In genomic region chr18:70982292-70982691, GRCh38 we compare ENCODE assay signal across 14 cellular contexts.
DNase-seq lines count a peak whose midpoint lies in the region; ATAC-seq and TF ChIP-seq lines count a peak whose summit lies in the region.
"Had no signal": no experiment of that assay in that cellular context is flagged by ENCODE, and none has a peak within 500 bp of the region (broad histone marks: within the 10 kb centered on the region; RNA-seq: fewer than 3 reads in every experiment).

No MANE protein-coding gene starts in this region.

- no peaks in the 10 kb centered on the region for H3K27me3 Mint-ChIP-seq in CD8-positive, alpha-beta T cell (ENCODE audit: low read depth)
- H3K27me3 Mint-ChIP-seq: B cell; CD4-positive, CD25-positive, alpha-beta regulatory T cell had no signal

- H3K36me3 Mint-ChIP-seq in CD8-positive, alpha-beta T cell: no peaks in the 10 kb centered on the region
- H3K36me3 Mint-ChIP-seq: CD4-positive, CD25-positive, alpha-beta regulatory T cell had no signal

- H3K4me3 Mint-ChIP-seq in CD8-positive, alpha-beta T cell: no peak overlapping the region
- H3K4me3 Mint-ChIP-seq: B cell; CD4-positive, CD25-positive, alpha-beta regulatory T cell had no signal

- H3K27ac ChIP-seq in PC-9: no peak overlapping the region
- H3K27ac ChIP-seq in CD8-positive, alpha-beta T cell (ENCODE audit: low read depth, low read length): no peak overlapping the region
- H3K27ac ChIP-seq: GM23248 had no signal

- intact Hi-C loops in PC-9 (cut with micrococcal nuclease; ENCODE audit: unreplicated experiment): no loop called here
- intact Hi-C loops in CD8-positive, alpha-beta T cell (cut with DNase I, micrococcal nuclease): no loop called here

- H3K4me1 ChIP-seq in PC-9 (replicated peaks; ENCODE audit: insufficient read depth): no peaks in the 10 kb centered on the region
- H3K4me1 ChIP-seq in CD8-positive, alpha-beta T cell (ENCODE audit: insufficient read depth, low read length): no peaks in the 10 kb centered on the region
- H3K4me1 ChIP-seq: Caco-2 had no signal

- no peaks in the 10 kb centered on the region for H3K79me2 ChIP-seq in PC-9 (ENCODE audit: low read depth)

- TF ChIP-seq CTCF in PC-9 (conservative IDR thresholded peaks at IDR 0.05) (no peak), GM10248 (IDR thresholded peaks at IDR 0.05; ENCODE audit: control extremely low read depth, extremely low read depth, low read depth, missing control alignments) (no peak)
- no peak for TF ChIP-seq CTCF in CD8-positive, alpha-beta T cell (IDR thresholded peaks at IDR 0.05)

- no peaks in the 10 kb centered on the region for H3K4me1 Mint-ChIP-seq in CD8-positive, alpha-beta T cell (ENCODE audit: low read depth)
- H3K4me1 Mint-ChIP-seq: B cell; CD4-positive, CD25-positive, alpha-beta regulatory T cell had no signal

- H3K27me3 ChIP-seq in PC-9 (ENCODE audit: insufficient read depth, low read depth): no peaks in the 10 kb centered on the region
- no peaks in the 10 kb centered on the region for H3K27me3 ChIP-seq in CD8-positive, alpha-beta T cell (ENCODE audit: insufficient read depth, low read length)

- H3K9me3 ChIP-seq in PC-9 (ENCODE audit: insufficient read depth, low read depth): peaks cover 5% of the 10 kb centered on the region; the same call in 1 of the 2 replicates
- no peaks in the 10 kb centered on the region for H3K9me3 ChIP-seq in CD8-positive, alpha-beta T cell (ENCODE audit: low read length)
- H3K9me3 ChIP-seq: Caco-2 had no signal

- ATAC-seq in CD8-positive, alpha-beta T cell: no peak

- DNase-seq in NCI-H748 (lab: John Stamatoyannopoulos, UW; ENCODE audit: unreplicated experiment) (peak; percentile 25), NCI-H748 treated with DMSO at 0.1 percent for 48 hours (lab: John Stamatoyannopoulos, UW) (no peak), NCI-H146 treated with DMSO at 0.1 percent for 48 hours (lab: John Stamatoyannopoulos, UW; ENCODE audit: unreplicated experiment) (peak; percentile 44), PC-9 (no peak), GM10248 (ENCODE audit: extremely low spot score) (no peak)
- DNase-seq in stimulated activated CD4-positive, alpha-beta T cell treated with anti-CD3 and anti-CD28 coated beads, Interleukin-2, amount 100 ng/mL, for 24 hours: no peak
- DNase-seq in CD8-positive, alpha-beta T cell: no peak
- DNase-seq: 8988T; C1 segment of cervical spinal cord; Caco-2; CD4-positive, CD25-positive, alpha-beta regulatory T cell; GM23248; HCEC 1CT had no signal

- H3F3A ChIP-seq in PC-9 (ENCODE audit: insufficient read depth, low read depth): no peaks in the 10 kb centered on the region

- POLR2A ChIA-PET in PC-9 (lab: Charles Lee; ENCODE audit: unreplicated experiment) (no interaction called here), GM10248 (lab: Yijun Ruan, JAX) (no interaction called here)
- POLR2A ChIA-PET in CD8-positive, alpha-beta T cell (lab: Charles Lee): no interaction called here

- no peaks in the 10 kb centered on the region for H4K20me1 ChIP-seq in PC-9 (ENCODE audit: insufficient read depth)

- no TSS peak for BruUV-seq in PC-9 (replicated peaks; lab: Mats Ljungman, UMichigan)

- H3K9me3 Mint-ChIP-seq in CD8-positive, alpha-beta T cell: peaks cover 18% of the 10 kb centered on the region

- H3K27ac Mint-ChIP-seq in CD8-positive, alpha-beta T cell: no peak overlapping the region
- H3K27ac Mint-ChIP-seq: B cell; CD4-positive, CD25-positive, alpha-beta regulatory T cell had no signal

- no peak overlapping the region for H3K4me3 ChIP-seq in PC-9
- no peak overlapping the region for H3K4me3 ChIP-seq in CD8-positive, alpha-beta T cell (ENCODE audit: low read depth, low read length)
- H3K4me3 ChIP-seq: GM23248 had no signal

- 0 out of 2 replicates have a peak overlapping the region, but pooled peaks have one; percentile 48 for H2AFZ ChIP-seq in PC-9
- H2AFZ ChIP-seq: GM23248 had no signal

- 0 out of 2 replicates have a peak, but pooled peaks cover 4% of the 10 kb centered on the region for H3K9me2 ChIP-seq in PC-9 (ENCODE audit: insufficient read depth)

- H3K4me2 ChIP-seq in PC-9: no peak overlapping the region

- CTCF ChIA-PET in PC-9 (lab: Charles Lee) (no interaction called here), GM10248 (lab: Yijun Ruan, JAX) (no interaction called here)
- CTCF ChIA-PET in CD8-positive, alpha-beta T cell (lab: Charles Lee): no interaction called here

- no peaks in the 10 kb centered on the region for H3K36me3 ChIP-seq in PC-9 (ENCODE audit: low read depth)
- no peaks in the 10 kb centered on the region for H3K36me3 ChIP-seq in CD8-positive, alpha-beta T cell (ENCODE audit: insufficient read depth, low read length)

Comparison
In these comparisons a context has a peak if more than half of its experiments do, and no peak if none do; other contexts are left out.
1. DNase-seq: peak in NCI-H748 (single experiment) and NCI-H146 treated with DMSO at 0.1 percent for 48 hours (single experiment); none in NCI-H748 treated with DMSO at 0.1 percent for 48 hours (single experiment), PC-9 (0 of 2), stimulated activated CD4-positive, alpha-beta T cell treated with anti-CD3 and anti-CD28 coated beads, Interleukin-2, amount 100 ng/mL, for 24 hours (0 of 2), GM10248 (single experiment) and CD8-positive, alpha-beta T cell (0 of 7).